Comparison of ENCODE assay signal across 2 cellular contexts in genomic region chr6:154996841-154997311, GRCh38.
TF ChIP-seq lines count a peak whose summit lies in the region.

No MANE protein-coding gene starts in this region.

TF ChIP-seq in GM23338, 12 proteins besides CTCF, POLR2A, EP300 and RAD21:
- TF ChIP-seq EZH2phosphoT487 (IDR thresholded peaks at IDR 0.05; ENCODE audit: unreplicated experiment) (no peak), ZNF331 (CRISPR knock-in tag; IDR thresholded peaks at IDR 0.05; ENCODE audit: low read depth) (no peak), ZNF114 (CRISPR knock-in tag; IDR thresholded peaks at IDR 0.05) (no peak), REST (IDR thresholded peaks at IDR 0.05; ENCODE audit: unreplicated experiment) (no peak)
TF ChIP-seq in GM23338: peak in this region for 0.

TF ChIP-seq in H1, 55 proteins besides CTCF, POLR2A, EP300 and RAD21:
- TF ChIP-seq HDAC2 (IDR thresholded peaks at IDR 0.05; ENCODE audit: borderline replicate concordance in 1 of 2, low read depth in 2 of 2, low read length in 2 of 2), result no peak
- no peak for TF ChIP-seq HDAC6 (IDR thresholded peaks at IDR 0.05; ENCODE audit: low read depth, low read length)
- TF ChIP-seq TAF1 (IDR thresholded peaks at IDR 0.05; ENCODE audit: low read depth, low read length), result no peak
- TF ChIP-seq TEAD4 (IDR thresholded peaks at IDR 0.05; ENCODE audit: low read depth, low read length), result no peak
- no peak for TF ChIP-seq SRF (IDR thresholded peaks at IDR 0.05; ENCODE audit: low read depth, low read length)
